In the genomic region with DNA sequence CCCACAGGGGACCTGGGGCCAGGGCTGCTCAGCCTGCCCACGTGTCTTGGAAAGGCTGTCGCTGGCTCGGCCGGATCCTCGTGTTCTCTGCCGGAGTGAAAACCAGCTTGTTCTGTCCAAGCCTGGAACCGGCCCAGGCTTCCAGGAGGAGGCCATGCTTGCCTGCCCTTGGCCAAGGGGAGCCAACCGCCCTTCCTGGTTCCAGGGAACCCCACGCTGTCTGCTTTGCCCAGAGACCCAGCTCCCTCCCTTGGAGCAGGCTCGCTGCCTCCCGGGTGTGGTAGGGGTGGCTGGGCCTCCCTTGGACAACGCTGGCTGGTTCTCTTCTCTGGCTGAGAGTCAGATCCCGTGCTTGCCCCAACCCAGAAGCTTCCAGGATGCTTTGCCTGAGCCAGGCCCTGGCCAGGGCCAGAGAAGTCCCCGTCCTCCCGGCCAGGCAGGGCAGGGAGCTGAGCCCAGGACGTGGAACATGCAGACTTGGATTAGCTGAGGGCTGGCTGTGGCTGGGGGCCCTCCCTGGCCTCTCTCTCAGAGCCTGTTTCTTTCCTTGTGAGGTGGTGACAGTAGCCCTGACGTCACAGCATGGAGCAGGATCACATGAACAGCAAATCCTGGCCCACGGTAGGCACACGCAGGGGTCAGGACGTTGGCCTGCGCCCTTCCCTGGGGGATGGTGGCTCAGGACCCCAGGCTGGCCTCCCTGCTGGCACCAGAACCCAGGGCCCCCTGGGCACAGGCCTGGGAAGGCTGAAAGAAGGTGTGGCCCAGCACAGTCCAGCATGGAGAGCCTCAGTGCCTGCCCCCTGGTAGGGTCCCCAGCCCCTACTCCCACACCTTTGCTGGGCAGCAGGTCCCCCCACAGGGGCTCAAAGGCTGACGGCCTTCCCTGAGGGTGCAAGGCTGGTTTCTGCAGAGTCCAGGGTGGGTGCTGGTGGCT, we compare ENCODE assay signal across 1 cellular context.
TF ChIP-seq lines count a peak whose summit lies in the region.

No MANE protein-coding gene starts in this region.

TF ChIP-seq in IMR-90, 13 proteins besides CTCF, POLR2A, EP300 and RAD21 (continued from another document):
- TF ChIP-seq, protein P1, sequence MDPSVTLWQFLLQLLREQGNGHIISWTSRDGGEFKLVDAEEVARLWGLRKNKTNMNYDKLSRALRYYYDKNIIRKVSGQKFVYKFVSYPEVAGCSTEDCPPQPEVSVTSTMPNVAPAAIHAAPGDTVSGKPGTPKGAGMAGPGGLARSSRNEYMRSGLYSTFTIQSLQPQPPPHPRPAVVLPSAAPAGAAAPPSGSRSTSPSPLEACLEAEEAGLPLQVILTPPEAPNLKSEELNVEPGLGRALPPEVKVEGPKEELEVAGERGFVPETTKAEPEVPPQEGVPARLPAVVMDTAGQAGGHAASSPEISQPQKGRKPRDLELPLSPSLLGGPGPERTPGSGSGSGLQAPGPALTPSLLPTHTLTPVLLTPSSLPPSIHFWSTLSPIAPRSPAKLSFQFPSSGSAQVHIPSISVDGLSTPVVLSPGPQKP (IDR thresholded peaks at IDR 0.05; ENCODE audit: borderline replicate concordance, low read depth, low read length): no peak
- TF ChIP-seq FOS (IDR thresholded peaks at IDR 0.05; ENCODE audit: low read depth, low read length) (no peak), CEBPB (IDR thresholded peaks at IDR 0.05; ENCODE audit: low read depth, low read length) (no peak), NFE2L2 (IDR thresholded peaks at IDR 0.05; ENCODE audit: low read depth, low read length) (no peak), RFX5 (IDR thresholded peaks at IDR 0.05; ENCODE audit: low read depth, low read length) (no peak), MAFK (IDR thresholded peaks at IDR 0.05; ENCODE audit: low read depth, low read length) (no peak)
- TF ChIP-seq, protein P2, sequence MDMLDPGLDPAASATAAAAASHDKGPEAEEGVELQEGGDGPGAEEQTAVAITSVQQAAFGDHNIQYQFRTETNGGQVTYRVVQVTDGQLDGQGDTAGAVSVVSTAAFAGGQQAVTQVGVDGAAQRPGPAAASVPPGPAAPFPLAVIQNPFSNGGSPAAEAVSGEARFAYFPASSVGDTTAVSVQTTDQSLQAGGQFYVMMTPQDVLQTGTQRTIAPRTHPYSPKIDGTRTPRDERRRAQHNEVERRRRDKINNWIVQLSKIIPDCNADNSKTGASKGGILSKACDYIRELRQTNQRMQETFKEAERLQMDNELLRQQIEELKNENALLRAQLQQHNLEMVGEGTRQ (IDR thresholded peaks at IDR 0.05; ENCODE audit: low read depth, low read length): no peak
